Comparison of ENCODE assay signal across 8 cellular contexts in the genomic region with DNA sequence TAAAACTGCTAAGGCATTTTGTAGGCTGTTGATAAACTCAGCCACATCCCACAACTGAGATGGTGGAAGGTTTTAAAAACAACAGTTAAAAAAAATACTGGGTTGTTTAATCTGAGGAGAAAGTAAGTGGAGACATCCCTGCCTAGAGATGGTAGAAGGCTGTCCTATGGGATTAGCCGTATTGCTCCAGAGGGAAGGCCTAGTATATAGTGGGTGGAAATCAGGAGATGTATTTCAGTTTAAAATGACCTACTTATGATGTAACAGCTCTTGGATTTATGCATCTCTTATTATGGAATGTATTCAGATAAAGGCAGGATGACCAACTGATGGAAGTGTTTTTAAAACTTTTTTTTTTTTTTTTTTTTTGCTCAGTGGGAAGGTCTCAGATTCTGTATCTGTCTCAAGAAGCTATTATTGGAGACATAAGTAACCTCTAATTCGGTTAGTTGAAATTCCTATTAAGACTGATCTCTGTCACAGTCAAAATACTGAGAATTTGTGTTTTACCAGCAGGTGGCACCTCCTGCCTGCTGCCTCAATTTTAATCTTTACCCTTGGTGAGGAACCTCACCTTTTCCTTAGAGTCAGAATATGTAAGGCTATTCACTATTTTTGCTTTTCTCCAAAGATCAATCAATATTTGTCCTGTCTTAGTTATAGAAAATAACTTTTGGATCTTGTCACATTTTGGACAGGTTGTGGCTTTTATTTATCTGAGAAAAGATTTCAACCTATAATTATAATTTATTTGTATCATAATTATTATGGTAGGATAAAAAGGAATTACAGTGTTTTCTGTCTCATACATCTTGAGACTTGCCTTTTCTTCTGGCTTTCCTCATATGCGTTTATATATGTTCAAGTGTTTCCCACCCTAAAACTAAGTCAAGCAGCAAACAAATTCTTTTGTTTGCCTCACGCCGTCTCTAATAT.
DNase-seq lines count a peak whose midpoint lies in the region; ATAC-seq, FAIRE-seq and TF ChIP-seq lines count a peak whose summit lies in the region.

No MANE protein-coding gene starts in this region.

- peak; percentile 63 for TF ChIP-seq CTCF in A549 (IDR thresholded peaks at IDR 0.05)
- peak; percentile 28 for TF ChIP-seq CTCF in activated B cell treated with CpG ODN at 0.5 μM for 24 hours (IDR thresholded peaks at IDR 0.05)

- H3K9me3 ChIP-seq in A549 (no peaks in the 10 kb centered on the region), MG63 (no peaks in the 10 kb centered on the region)

- no peak for FAIRE-seq in A549 (lab: Jason Lieb, UNC)

- H3K4me2 ChIP-seq in A549, result no peak overlapping the region

- H3K36me3 Mint-ChIP-seq in activated B cell treated with CpG ODN at 0.5 μM for 24 hours (ENCODE audit: low read depth), result peaks cover 71% of the 10 kb centered on the region

- ATAC-seq in A549, result peak in 1 of 2 experiments; percentile 61; a peak in 1 of 6 replicates
- ATAC-seq in activated B cell treated with CpG ODN at 0.5 μM for 24 hours (ENCODE audit: low read depth), result no peak
- ATAC-seq in GM21723 (IDR thresholded peaks at IDR 0.05; ENCODE audit: unreplicated experiment), result no peak

- H3K4me3 Mint-ChIP-seq in activated B cell treated with CpG ODN at 0.5 μM for 24 hours, result no peak overlapping the region

- 53% methylated on average over 5 of the region's 5 CpGs for WGBS in A549 (ENCODE audit: missing lambda C conversion rate)

- H3K27me3 ChIP-seq in MG63, result no peaks in the 10 kb centered on the region

- DNase-seq in A549 (ENCODE audit: low read depth in 1 of 2, low spot score in 1 of 2) (peak; percentile 5 to 14), ELF-1 (ENCODE audit: low read depth, low spot score) (peak; percentile 47), NCI-H1105 treated with DMSO at 0.1 percent for 48 hours (lab: John Stamatoyannopoulos, UW) (peak; percentile 73), activated B cell treated with CpG ODN at 0.5 μM for 24 hours (no peak), iPS DF 19.7 (ENCODE audit: low read depth, low spot score) (peak; percentile 20), superior temporal gyrus (ENCODE audit: extremely low spot score) (peak; percentile 76), MG63 (no peak)

- no peak overlapping the region for H3K4me3 ChIP-seq in A549
- H3K4me3 ChIP-seq in MG63, result no peak overlapping the region

- no peaks in the 10 kb centered on the region for H3K4me1 Mint-ChIP-seq in activated B cell treated with CpG ODN at 0.5 μM for 24 hours

- H3K27me3 Mint-ChIP-seq in activated B cell treated with CpG ODN at 0.5 μM for 24 hours, result no peaks in the 10 kb centered on the region

- no peaks in the 10 kb centered on the region for H3K9me3 Mint-ChIP-seq in activated B cell treated with CpG ODN at 0.5 μM for 24 hours

- no peak for TF ChIP-seq POLR2A in A549 (IDR thresholded peaks at IDR 0.05; ENCODE audit: low read length)

- no peak overlapping the region for H3K27ac Mint-ChIP-seq in activated B cell treated with CpG ODN at 0.5 μM for 24 hours

- no peak overlapping the region for H3K27ac ChIP-seq in A549

- TF ChIP-seq RAD21 in A549 (conservative IDR thresholded peaks at IDR 0.05 in 1 of 2, IDR thresholded peaks at IDR 0.05 in 1 of 2), result peak; percentile 61 to 68; a peak in 4 of 5 replicates

- POLR2A ChIA-PET in A549 (lab: Yijun Ruan, JAX), result no interaction called here
- POLR2A ChIA-PET in activated B cell treated with CpG ODN at 0.5 μM for 24 hours (lab: Charles Lee), result interaction anchor here (0.6 kb wide), 1 partner anchor 119 kb away, joined by 9 read pairs; no protein-coding TSS in a partner anchor

- no peak for TF ChIP-seq EP300 in A549 (IDR thresholded peaks at IDR 0.05)

- CTCF ChIA-PET in A549 (lab: Yijun Ruan, JAX) (interaction anchor here (0.6 to 1.5 kb wide), 15 partner anchors 9 to 1957 kb away, joined by 3 to 5 read pairs (median 3); partner anchors contain the start of gene SENP2), activated B cell treated with CpG ODN at 0.5 μM for 24 hours (lab: Charles Lee) (interaction anchor here (0.8 to 2.5 kb wide), 7 partner anchors 59 to 439 kb away, joined by 3 to 19 read pairs (median 4); no protein-coding TSS in a partner anchor)

- no peaks in the 10 kb centered on the region for H3K36me3 ChIP-seq in MG63

- no peaks in the 10 kb centered on the region for H3K4me1 ChIP-seq in A549

- intact Hi-C loops in activated B cell treated with CpG ODN at 0.5 μM for 24 hours (cut with micrococcal nuclease), result loop anchor here (1.0 to 2.0 kb wide), 2 partner anchors 301 to 342 kb away; no protein-coding TSS in a partner anchor

TF ChIP-seq in A549, 52 proteins besides CTCF, POLR2A, EP300 and RAD21:
- TF ChIP-seq, protein P1, sequence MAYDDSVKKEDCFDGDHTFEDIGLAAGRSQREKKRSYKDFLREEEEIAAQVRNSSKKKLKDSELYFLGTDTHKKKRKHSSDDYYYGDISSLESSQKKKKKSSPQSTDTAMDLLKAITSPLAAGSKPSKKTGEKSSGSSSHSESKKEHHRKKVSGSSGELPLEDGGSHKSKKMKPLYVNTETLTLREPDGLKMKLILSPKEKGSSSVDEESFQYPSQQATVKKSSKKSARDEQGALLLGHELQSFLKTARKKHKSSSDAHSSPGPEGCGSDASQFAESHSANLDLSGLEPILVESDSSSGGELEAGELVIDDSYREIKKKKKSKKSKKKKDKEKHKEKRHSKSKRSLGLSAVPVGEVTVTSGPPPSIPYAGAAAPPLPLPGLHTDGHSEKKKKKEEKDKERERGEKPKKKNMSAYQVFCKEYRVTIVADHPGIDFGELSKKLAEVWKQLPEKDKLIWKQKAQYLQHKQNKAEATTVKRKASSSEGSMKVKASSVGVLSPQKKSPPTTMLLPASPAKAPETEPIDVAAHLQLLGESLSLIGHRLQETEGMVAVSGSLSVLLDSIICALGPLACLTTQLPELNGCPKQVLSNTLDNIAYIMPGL (CRISPR knock-in tag; IDR thresholded peaks at IDR 0.05; ENCODE audit: borderline replicate concordance), result no peak
- TF ChIP-seq SMC3 (IDR thresholded peaks at IDR 0.05) (peak; percentile 42; the same call in 2 of the 3 replicates), HOXB13 (CRISPR knock-in tag; IDR thresholded peaks at IDR 0.05; ENCODE audit: low read depth) (no peak), TP53 (CRISPR knock-in tag; IDR thresholded peaks at IDR 0.05) (no peak), HEYL (CRISPR knock-in tag; IDR thresholded peaks at IDR 0.05) (no peak), KDM5A (IDR thresholded peaks at IDR 0.05) (no peak), BHLHE40 (IDR thresholded peaks at IDR 0.05; ENCODE audit: low read depth, low read length) (no peak)

Comparison
In these comparisons a context has a peak if more than half of its experiments do, and no peak if none do; other contexts are left out.
1. DNase-seq: peak in A549 (2 of 2), ELF-1 (single experiment), NCI-H1105 treated with DMSO at 0.1 percent for 48 hours (single experiment), iPS DF 19.7 (single experiment) and superior temporal gyrus (single experiment); none in activated B cell treated with CpG ODN at 0.5 μM for 24 hours (single experiment) and MG63 (single experiment).